10 cellular contexts compared by ENCODE assay signal in the genomic region with DNA sequence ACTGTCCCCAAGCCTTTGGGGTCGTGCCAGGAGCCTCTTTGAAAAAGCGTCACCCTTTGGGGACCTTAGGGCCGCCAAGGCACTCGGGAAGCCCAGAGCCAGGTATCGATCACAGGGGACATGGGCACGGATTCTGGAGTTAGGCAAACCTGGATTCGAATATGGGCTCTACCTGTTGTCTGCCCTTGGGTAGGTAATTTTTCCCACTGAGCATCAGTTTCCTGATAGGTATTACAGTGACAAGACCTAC. TPM values are rescaled to one million over a fixed set of nuclear protein-coding genes. Genes with fewer than 3 reads are reported as not detected.
DNase-seq lines count a peak whose midpoint lies in the region; TF ChIP-seq lines count a peak whose summit lies in the region.
"Had no signal": no experiment of that assay in that cellular context is flagged by ENCODE, and none has a peak within 500 bp of the region (broad histone marks: within the 10 kb centered on the region; RNA-seq: fewer than 3 reads in every experiment).

No MANE protein-coding gene starts in this region.

- CTCF ChIA-PET in mammary epithelial cell (lab: Charles Lee; ENCODE audit: low non-redundant PET): no interaction called here

- H3K9ac ChIP-seq in mammary epithelial cell (ENCODE audit: insufficient read depth, low read length) (no peak overlapping the region), mucosa of rectum (ENCODE audit: low read depth in 1 of 2, low read length in 2 of 2) (no peak overlapping the region)

- no peaks in the 10 kb centered on the region for H3K9me3 ChIP-seq in mammary epithelial cell (replicated peaks; ENCODE audit: insufficient read depth, low read length)
- H3K9me3 ChIP-seq in mucosa of rectum (ENCODE audit: control insufficient read depth in 2 of 2, low read length in 2 of 2): no peaks in the 10 kb centered on the region
- H3K9me3 ChIP-seq in tibial artery: no peaks in the 10 kb centered on the region
- H3K9me3 ChIP-seq: mucosa of descending colon had no signal

- peak overlapping the region; percentile 98 for H3K4me2 ChIP-seq in mammary epithelial cell (ENCODE audit: insufficient read depth, low read depth, low read length)

- no peak for DNase-seq in activated CD4-positive, alpha-beta T cell treated with anti-CD3 and anti-CD28 coated beads, Interleukin-2, amount 10 ng/mL, durations not matched to agents 24 days and 14 days
- no peak for DNase-seq in activated CD4-positive, alpha-beta T cell treated with anti-CD3 and anti-CD28 coated beads, Interleukin-2, amount 50 U/mL, for 1 hour
- no peak for DNase-seq in mammary epithelial cell
- no peak for DNase-seq in tibial artery
- no peak for DNase-seq in EL
- DNase-seq in NCI-H345 treated with DMSO at 0.1 percent for 48 hours (lab: John Stamatoyannopoulos, UW; ENCODE audit: unreplicated experiment): no peak
- no peak for DNase-seq in NOMO-1 (lab: John Stamatoyannopoulos, UW; ENCODE audit: unreplicated experiment in 2 of 2)

- no peaks in the 10 kb centered on the region for H3K36me3 Mint-ChIP-seq in activated CD4-positive, alpha-beta T cell treated with anti-CD3 and anti-CD28 coated beads, Interleukin-2, amount 10 ng/mL, durations not matched to agents 24 days and 14 days (ENCODE audit: low read depth)

- no TSS peak for BruUV-seq in mammary epithelial cell (replicated peaks; lab: Mats Ljungman, UMichigan)

- intact Hi-C loops in activated CD4-positive, alpha-beta T cell treated with anti-CD3 and anti-CD28 coated beads, Interleukin-2, amount 10 ng/mL, durations not matched to agents 24 days and 14 days (cut with micrococcal nuclease): no loop called here
- intact Hi-C loops in mammary epithelial cell (cut with micrococcal nuclease) (no loop called here), tibial artery (cut with DNase I; ENCODE audit: low total_unique reads) (loop anchor here (5.0 kb wide), 1 partner anchor 44 kb away; a partner anchor contains a TSS)

- H3K27me3 Mint-ChIP-seq in activated CD4-positive, alpha-beta T cell treated with anti-CD3 and anti-CD28 coated beads, Interleukin-2, amount 10 ng/mL, durations not matched to agents 24 days and 14 days: peaks cover 23% of the 10 kb centered on the region

- in situ Hi-C loops in mammary epithelial cell (cut with MboI; ENCODE audit: low sequenced_read_pairs in 2 of 2): no loop called here

- H3K4me1 ChIP-seq in mammary epithelial cell (ENCODE audit: insufficient read depth, low read length) (peaks cover 15% of the 10 kb centered on the region), mucosa of rectum (ENCODE audit: control insufficient read depth in 2 of 2, insufficient read depth in 2 of 2, low read length in 2 of 2) (peaks cover 8 to 9% of the 10 kb centered on the region in 2 donors), tibial artery (peaks cover 0 to 26% (median 19%) of the 10 kb centered on the region in 4 donors)

- peaks cover 5% of the 10 kb centered on the region for H3K4me1 Mint-ChIP-seq in activated CD4-positive, alpha-beta T cell treated with anti-CD3 and anti-CD28 coated beads, Interleukin-2, amount 10 ng/mL, durations not matched to agents 24 days and 14 days

- no peaks in the 10 kb centered on the region for H3K79me2 ChIP-seq in mammary epithelial cell (ENCODE audit: insufficient read depth, low read length)

- H3K9me3 Mint-ChIP-seq in activated CD4-positive, alpha-beta T cell treated with anti-CD3 and anti-CD28 coated beads, Interleukin-2, amount 10 ng/mL, durations not matched to agents 24 days and 14 days: no peaks in the 10 kb centered on the region
- H3K9me3 Mint-ChIP-seq: stimulated activated naive CD8-positive, alpha-beta T cell treated with anti-CD3 and anti-CD28 coated beads, Interleukin-15, Interleukin-2, amounts not matched to agents 100 ng/mL and 50 ng/mL, for 24 hours had no signal

- TF ChIP-seq CTCF in mammary epithelial cell (conservative IDR thresholded peaks at IDR 0.05 in 1 of 2, IDR thresholded peaks at IDR 0.05 in 1 of 2; ENCODE audit: extremely low read depth in 1 of 2, insufficient read depth in 1 of 2, low read depth in 1 of 2, low read length in 2 of 2) (no peak), tibial artery (IDR thresholded peaks at IDR 0.05) (no peak)

- no peaks in the 10 kb centered on the region for H3K27me3 ChIP-seq in mammary epithelial cell (ENCODE audit: insufficient read depth, low read length)
- peaks cover 17 to 22% of the 10 kb centered on the region in 2 donors for H3K27me3 ChIP-seq in mucosa of rectum (ENCODE audit: control insufficient read depth in 2 of 2, insufficient read depth in 2 of 2, low read length in 2 of 2)
- H3K27me3 ChIP-seq in tibial artery: no peaks in the 10 kb centered on the region

- no peak overlapping the region for H3K27ac Mint-ChIP-seq in activated CD4-positive, alpha-beta T cell treated with anti-CD3 and anti-CD28 coated beads, Interleukin-2, amount 10 ng/mL, durations not matched to agents 24 days and 14 days
- H3K27ac Mint-ChIP-seq: stimulated activated naive CD8-positive, alpha-beta T cell treated with anti-CD3 and anti-CD28 coated beads, Interleukin-15, Interleukin-2, amounts not matched to agents 100 ng/mL and 50 ng/mL, for 24 hours had no signal

- H3K4me3 ChIP-seq in mammary epithelial cell (replicated peaks in 1 of 3; ENCODE audit: insufficient read depth in 1 of 3, low read depth in 2 of 3, low read length in 3 of 3) (peak overlapping the region in 2 of 3 experiments; percentile 64 to 80), mucosa of rectum (ENCODE audit: low read length in 2 of 2) (peak overlapping the region; percentile 64), tibial artery (peak overlapping the region; percentile 52 to 65)
- H3K4me3 ChIP-seq: mucosa of descending colon had no signal

- H2AFZ ChIP-seq in mammary epithelial cell (ENCODE audit: low read depth, low read length): peak overlapping the region; percentile 89

- H3K4me3 Mint-ChIP-seq in activated CD4-positive, alpha-beta T cell treated with anti-CD3 and anti-CD28 coated beads, Interleukin-2, amount 10 ng/mL, durations not matched to agents 24 days and 14 days: peak overlapping the region; percentile 51

- 30% methylated on average over 2 of the region's 7 CpGs for WGBS in mammary epithelial cell (ENCODE audit: low coverage, missing lambda C conversion rate)

- H4K20me1 ChIP-seq in mammary epithelial cell (ENCODE audit: insufficient read depth, low read length): no peaks in the 10 kb centered on the region

- H3K27ac ChIP-seq in mammary epithelial cell (ENCODE audit: insufficient read depth, low read depth, low read length) (no peak overlapping the region), mucosa of rectum (ENCODE audit: low read depth in 2 of 2, low read length in 2 of 2) (no peak overlapping the region), tibial artery (peak overlapping the region; percentile 46 to 48)

- dilution Hi-C loops in mammary epithelial cell (cut with HindIII; ENCODE audit: low sequenced_read_pairs): no loop called here

- H3K36me3 ChIP-seq in mammary epithelial cell (ENCODE audit: insufficient read depth, low read length) (no peaks in the 10 kb centered on the region), mucosa of rectum (ENCODE audit: control insufficient read depth in 2 of 2, insufficient read depth in 2 of 2, low read length in 2 of 2) (no peaks in the 10 kb centered on the region), tibial artery (peaks cover 0 to 28% (median 8%) of the 10 kb centered on the region in 3 donors)

RNA-seq across cellular contexts. Expression of a gene that starts 9.3 kb away (rescaled TPM):
- total RNA-seq in activated CD4-positive, alpha-beta T cell treated with anti-CD3 and anti-CD28 coated beads, Interleukin-2, amount 10 ng/mL, durations not matched to agents 24 days and 14 days: 3.1 and 3.4 TPM in 2 replicates
- 1 to 10 TPM; 1.3 to 5.2 TPM for total RNA-seq in mammary epithelial cell
- polyA plus RNA-seq in mammary epithelial cell: 2.0 TPM
- polyA minus RNA-seq in mammary epithelial cell: 0.26 TPM

RNA-seq across cellular contexts. Expression of a gene that starts 9.5 kb away (rescaled TPM):
- 37.8 and 38.3 TPM in 2 replicates for total RNA-seq in activated CD4-positive, alpha-beta T cell treated with anti-CD3 and anti-CD28 coated beads, Interleukin-2, amount 10 ng/mL, durations not matched to agents 24 days and 14 days
- 100 to 1,000 TPM; 114 to 274 TPM for total RNA-seq in mammary epithelial cell
- 101 TPM for polyA plus RNA-seq in mammary epithelial cell
- polyA minus RNA-seq in mammary epithelial cell: 18.2 TPM

RNA-seq across cellular contexts. Expression of a gene that starts 18.2 kb away (rescaled TPM):
- 0.26 and 0.47 TPM in 2 replicates for total RNA-seq in activated CD4-positive, alpha-beta T cell treated with anti-CD3 and anti-CD28 coated beads, Interleukin-2, amount 10 ng/mL, durations not matched to agents 24 days and 14 days
- 10 to 100 TPM; 32.6 to 52.8 TPM for total RNA-seq in mammary epithelial cell
- polyA plus RNA-seq in mammary epithelial cell: 30.8 TPM
- polyA minus RNA-seq in mammary epithelial cell: 39.7 TPM

RNA-seq across cellular contexts. Expression of a gene that starts 19.0 kb away (rescaled TPM):
- total RNA-seq in activated CD4-positive, alpha-beta T cell treated with anti-CD3 and anti-CD28 coated beads, Interleukin-2, amount 10 ng/mL, durations not matched to agents 24 days and 14 days: not detected in 2 replicates
- 1 to 10 TPM in 1 of 2 donors, under 1 TPM in 1; 0.50 to 2.0 TPM for total RNA-seq in mammary epithelial cell
- polyA plus RNA-seq in mammary epithelial cell: 0.53 TPM
- not detected for polyA minus RNA-seq in mammary epithelial cell

RNA-seq across cellular contexts. Expression of a gene that starts 38.8 kb away (rescaled TPM):
- not detected in 2 replicates for total RNA-seq in activated CD4-positive, alpha-beta T cell treated with anti-CD3 and anti-CD28 coated beads, Interleukin-2, amount 10 ng/mL, durations not matched to agents 24 days and 14 days
- total RNA-seq in mammary epithelial cell: under 1 TPM; 0.16 to 0.17 TPM
- polyA plus RNA-seq in mammary epithelial cell: 0.05 TPM
- polyA minus RNA-seq in mammary epithelial cell: not detected

Comparison
In these comparisons a context has a peak if more than half of its experiments do, and no peak if none do; other contexts are left out.
1. H3K27ac ChIP-seq: peak in tibial artery (2 of 2); none in mammary epithelial cell (single experiment) and mucosa of rectum (0 of 2).
2. RNA of a gene that starts 18.2 kb away (total RNA-seq): 32.6 to 52.8 TPM in mammary epithelial cell; 0.26 to 0.47 TPM in activated CD4-positive, alpha-beta T cell treated with anti-CD3 and anti-CD28 coated beads, Interleukin-2, amount 10 ng/mL, durations not matched to agents 24 days and 14 days; every median in the first group is over 10 times any median in the second.
3. Peak in every context shown above with its lines, with median percentiles within 50 percentile points of each other: H3K4me3 ChIP-seq.